Comparison of ENCODE assay signal across 3 cellular contexts in genomic region chr1:178101654-178102053, GRCh38.
TF ChIP-seq lines count a peak whose summit lies in the region.

No MANE protein-coding gene starts in this region.

TF ChIP-seq in A549, 52 proteins besides CTCF, POLR2A, EP300 and RAD21:
- TF ChIP-seq USF2 (IDR thresholded peaks at IDR 0.05) (no peak), HOXB5 (CRISPR knock-in tag; IDR thresholded peaks at IDR 0.05) (no peak), BHLHE40 (IDR thresholded peaks at IDR 0.05; ENCODE audit: low read depth, low read length) (no peak), REST (IDR thresholded peaks at IDR 0.05) (no peak), CHD4 (IDR thresholded peaks at IDR 0.05; ENCODE audit: borderline replicate concordance) (no peak), ELK1 (IDR thresholded peaks at IDR 0.05; ENCODE audit: low read depth, low read length) (no peak), JUNB (IDR thresholded peaks at IDR 0.05) (no peak), TFCP2L1 (CRISPR knock-in tag; IDR thresholded peaks at IDR 0.05) (no peak), ZC3H11A (IDR thresholded peaks at IDR 0.05) (no peak), ZFP36 (IDR thresholded peaks at IDR 0.05; ENCODE audit: borderline replicate concordance, partially characterized antibody) (no peak)

TF ChIP-seq in HCT116, 20 proteins besides CTCF, POLR2A, EP300 and RAD21:
- no peak for TF ChIP-seq SIN3A (IDR thresholded peaks at IDR 0.05; ENCODE audit: low read depth)
- no peak for TF ChIP-seq CBX3 (IDR thresholded peaks at IDR 0.05; ENCODE audit: low read depth)
- TF ChIP-seq EGR1 (IDR thresholded peaks at IDR 0.05; ENCODE audit: low read depth), result no peak
- TF ChIP-seq POLR2AphosphoS5 (IDR thresholded peaks at IDR 0.05; ENCODE audit: low read depth, low read length), result no peak
- TF ChIP-seq REST (IDR thresholded peaks at IDR 0.05; ENCODE audit: low read depth), result no peak
- no peak for TF ChIP-seq ZBTB33 (IDR thresholded peaks at IDR 0.05; ENCODE audit: extremely low read depth, insufficient replicate concordance, low read length)
- no peak for TF ChIP-seq SRF (IDR thresholded peaks at IDR 0.05; ENCODE audit: low read depth)
- TF ChIP-seq ATF3 (IDR thresholded peaks at IDR 0.05), result no peak
- no peak for TF ChIP-seq TCF7L2 (IDR thresholded peaks at IDR 0.05; ENCODE audit: borderline replicate concordance, extremely low read depth, insufficient read depth, insufficient read length)
- TF ChIP-seq CEBPB (IDR thresholded peaks at IDR 0.05; ENCODE audit: low read depth), result no peak
- TF ChIP-seq FOSL1 (IDR thresholded peaks at IDR 0.05; ENCODE audit: low read depth), result no peak
- TF ChIP-seq EZH2phosphoT487 (IDR thresholded peaks at IDR 0.05; ENCODE audit: borderline replicate concordance), result no peak
- no peak for TF ChIP-seq ZNF274 (IDR thresholded peaks at IDR 0.05; ENCODE audit: low read depth, low read length)
- TF ChIP-seq ZFX (IDR thresholded peaks at IDR 0.05), result no peak
- TF ChIP-seq YY1 (IDR thresholded peaks at IDR 0.05; ENCODE audit: extremely low read depth, insufficient replicate concordance, low read depth, low read length), result no peak
- no peak for TF ChIP-seq SP1 (IDR thresholded peaks at IDR 0.05; ENCODE audit: low read depth)
- TF ChIP-seq MAX (IDR thresholded peaks at IDR 0.05), result no peak
- TF ChIP-seq ELF1 (IDR thresholded peaks at IDR 0.05; ENCODE audit: borderline replicate concordance, low read depth), result no peak

TF ChIP-seq in HepG2, 621 proteins besides CTCF, POLR2A, EP300 and RAD21:
- TF ChIP-seq THAP9 (CRISPR knock-in tag; IDR thresholded peaks at IDR 0.05; ENCODE audit: borderline replicate concordance), result no peak
- no peak for TF ChIP-seq YEATS4 (CRISPR knock-in tag; IDR thresholded peaks at IDR 0.05; ENCODE audit: borderline replicate concordance)
- TF ChIP-seq ZNF20 (CRISPR knock-in tag; IDR thresholded peaks at IDR 0.05), result no peak
- no peak for TF ChIP-seq TEF (CRISPR knock-in tag; IDR thresholded peaks at IDR 0.05)
- TF ChIP-seq ZNF781 (CRISPR knock-in tag; IDR thresholded peaks at IDR 0.05; ENCODE audit: borderline replicate concordance, not compliant biosample characterization), result no peak
- TF ChIP-seq ZNF101 (CRISPR knock-in tag; IDR thresholded peaks at IDR 0.05; ENCODE audit: borderline replicate concordance, low read depth), result no peak
- TF ChIP-seq CENPT (CRISPR knock-in tag; IDR thresholded peaks at IDR 0.05; ENCODE audit: low read depth), result no peak
- TF ChIP-seq ZNF496 (CRISPR knock-in tag; IDR thresholded peaks at IDR 0.05; ENCODE audit: insufficient replicate concordance), result no peak
- TF ChIP-seq ZBTB10 (CRISPR knock-in tag; IDR thresholded peaks at IDR 0.05; ENCODE audit: borderline replicate concordance), result no peak
- TF ChIP-seq HMG20A (CRISPR knock-in tag; IDR thresholded peaks at IDR 0.05; ENCODE audit: borderline replicate concordance), result no peak
- TF ChIP-seq E2F1 (CRISPR knock-in tag; IDR thresholded peaks at IDR 0.05), result no peak
TF ChIP-seq in HepG2: peak in this region for 0.
